Comparison of ENCODE assay signal across 1 cellular context in genomic region chrX:47560831-47561652, GRCh38.
TF ChIP-seq lines count a peak whose summit lies in the region.

ARAF (plus strand) TSS chrX:47561205; CDS start chrX:47562968, 1,763 bp downstream.

TF ChIP-seq in HEK293, 187 proteins besides CTCF, POLR2A, EP300 and RAD21 (continued from another document):
- TF ChIP-seq ZNF23 (tag by site-specific recombination; IDR thresholded peaks at IDR 0.05; ENCODE audit: borderline replicate concordance) (no peak), FEZF1 (tag by site-specific recombination; IDR thresholded peaks at IDR 0.05) (no peak), ZNF280D (tag by site-specific recombination; IDR thresholded peaks at IDR 0.05) (peak; percentile 64; the same call in 1 of the 2 replicates), ZXDB (tag by site-specific recombination; IDR thresholded peaks at IDR 0.05) (peak; percentile 79), ZFP41 (tag by site-specific recombination; IDR thresholded peaks at IDR 0.05; ENCODE audit: borderline replicate concordance) (no peak), SP3 (tag by site-specific recombination; IDR thresholded peaks at IDR 0.05) (peak; percentile 77), ZBTB21 (tag by site-specific recombination; IDR thresholded peaks at IDR 0.05) (peak; percentile 27; the same call in 1 of the 2 replicates), INSM2 (tag by site-specific recombination; IDR thresholded peaks at IDR 0.05) (peak; percentile 99), ZNF133 (tag by site-specific recombination; IDR thresholded peaks at IDR 0.05) (no peak), ZNF707 (tag by site-specific recombination; IDR thresholded peaks at IDR 0.05) (no peak), MYNN (tag by site-specific recombination; IDR thresholded peaks at IDR 0.05; ENCODE audit: borderline replicate concordance) (no peak), ZSCAN30 (tag by site-specific recombination; IDR thresholded peaks at IDR 0.05) (peak; percentile 52; the same call in 1 of the 2 replicates), ZNF791 (tag by site-specific recombination; IDR thresholded peaks at IDR 0.05) (no peak), ZNF155 (tag by site-specific recombination; IDR thresholded peaks at IDR 0.05) (no peak), OSR2 (tag by site-specific recombination; IDR thresholded peaks at IDR 0.05) (no peak), ZNF362 (tag by site-specific recombination; IDR thresholded peaks at IDR 0.05) (no peak), ZNF580 (tag by site-specific recombination; IDR thresholded peaks at IDR 0.05) (no peak; the same call in 1 of the 2 replicates), ZSCAN4 (tag by site-specific recombination; IDR thresholded peaks at IDR 0.05) (no peak), ZBTB49 (tag by site-specific recombination; IDR thresholded peaks at IDR 0.05; ENCODE audit: low read depth) (no peak), OVOL3 (tag by site-specific recombination; IDR thresholded peaks at IDR 0.05) (peak; percentile 33; the same call in 1 of the 2 replicates), ZNF146 (tag by site-specific recombination; IDR thresholded peaks at IDR 0.05) (0 out of 2 replicates have a peak, but pooled peaks have one; percentile 11), ZNF830 (tag by site-specific recombination; IDR thresholded peaks at IDR 0.05; ENCODE audit: low read depth) (no peak), ZNF692 (tag by site-specific recombination; IDR thresholded peaks at IDR 0.05) (peak; percentile 74), YY1 (tag by site-specific recombination; IDR thresholded peaks at IDR 0.05) (peak; percentile 83), ZNF76 (tag by site-specific recombination; IDR thresholded peaks at IDR 0.05; ENCODE audit: borderline replicate concordance, low read depth) (peak; percentile 72; the same call in 1 of the 2 replicates), KLF16 (tag by site-specific recombination; IDR thresholded peaks at IDR 0.05) (peak; percentile 74), ZNF837 (tag by site-specific recombination; IDR thresholded peaks at IDR 0.05) (no peak), ZBTB1 (tag by site-specific recombination; IDR thresholded peaks at IDR 0.05) (no peak), ZNF398 (tag by site-specific recombination; IDR thresholded peaks at IDR 0.05) (no peak), ZNF639 (tag by site-specific recombination; IDR thresholded peaks at IDR 0.05) (peak; percentile 69; the same call in 1 of the 2 replicates)
